In the genomic region with DNA sequence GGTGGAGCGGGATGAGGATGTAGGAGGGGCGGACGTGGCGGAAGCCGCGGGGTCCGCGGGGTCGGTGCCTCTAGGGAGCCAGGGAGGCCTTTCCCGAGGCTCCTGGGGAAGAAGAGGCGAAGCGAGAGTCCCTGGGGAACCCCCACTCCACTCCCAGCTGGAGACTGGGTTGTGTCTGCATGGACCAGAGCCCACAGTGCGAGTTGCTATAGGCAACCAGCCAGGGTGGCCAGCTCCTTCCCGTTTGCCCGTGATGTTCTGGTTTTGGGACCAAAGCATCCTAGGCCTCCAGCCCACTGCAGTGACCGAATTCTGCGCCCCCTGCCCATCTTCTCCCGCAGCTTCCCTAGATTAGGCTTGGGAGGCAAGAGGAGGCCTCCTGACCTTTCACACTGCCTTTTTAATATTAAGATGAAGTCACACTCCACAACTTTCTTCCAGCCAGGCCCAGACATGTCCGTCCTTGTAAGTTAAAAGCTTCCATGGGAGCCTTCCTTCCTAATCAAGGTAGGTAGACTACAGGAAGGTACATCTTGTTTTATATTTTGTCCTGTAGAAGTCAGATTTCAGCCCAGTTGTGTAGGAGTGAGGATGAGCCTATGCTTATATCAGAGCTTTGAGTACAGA, we compare ENCODE assay signal across 8 cellular contexts. TPM values are rescaled to one million over a fixed set of nuclear protein-coding genes. Genes with fewer than 3 reads are reported as not detected.
DNase-seq lines count a peak whose midpoint lies in the region; ATAC-seq and TF ChIP-seq lines count a peak whose summit lies in the region.

No MANE protein-coding gene starts in this region.

- intact Hi-C loops in OCI-LY7 (cut with micrococcal nuclease; ENCODE audit: unreplicated experiment) (loop anchor here (2.0 kb wide), 2 partner anchors 44 to 68 kb away; no protein-coding TSS in a partner anchor), colonic mucosa (cut with DNase I) (no loop called here)

- H3K79me2 ChIP-seq in ACC112 (ENCODE audit: control insufficient read depth, insufficient read depth, low read length, unreplicated experiment): peaks cover 7% of the 10 kb centered on the region
- H3K79me2 ChIP-seq in OCI-LY7 (ENCODE audit: insufficient read depth, low read depth, low read length): peaks cover 86% of the 10 kb centered on the region

- ATAC-seq in HG03025 (IDR thresholded peaks at IDR 0.05; ENCODE audit: low FRiP score, unreplicated experiment): peak; percentile 25
- ATAC-seq in lung (ENCODE audit: insufficient read depth, low FRiP score): peak; percentile 53
- ATAC-seq in thoracic aorta (ENCODE audit: insufficient number of reproducible peaks, low FRiP score, low read depth): peak; percentile 64

- H3K4me1 ChIP-seq in ACC112 (ENCODE audit: control insufficient read depth, insufficient read depth, low read length, unreplicated experiment): peaks cover 7% of the 10 kb centered on the region
- peaks cover 86% of the 10 kb centered on the region for H3K4me1 ChIP-seq in OCI-LY7 (ENCODE audit: insufficient read depth, low read length, poor library complexity, severe bottlenecking)
- H3K4me1 ChIP-seq in colonic mucosa: no peaks in the 10 kb centered on the region
- peaks cover 2 to 9% of the 10 kb centered on the region in 2 donors for H3K4me1 ChIP-seq in lung (ENCODE audit: control insufficient read depth in 2 of 2, insufficient read depth in 2 of 2, low read length in 2 of 2)
- peaks cover 7 to 23% of the 10 kb centered on the region in 2 donors for H3K4me1 ChIP-seq in thoracic aorta (ENCODE audit: control insufficient read depth in 1 of 2, low read depth in 2 of 2)

- 2 to 3% methylated on average over 19 of the region's 19 CpGs for WGBS in lung, 2 donors

- TF ChIP-seq CTCF in GM12875 (IDR thresholded peaks at IDR 0.05; ENCODE audit: borderline replicate concordance, insufficient read depth, low read depth, low read length) (no peak), OCI-LY7 (conservative IDR thresholded peaks at IDR 0.05; ENCODE audit: low read length) (no peak), colonic mucosa (IDR thresholded peaks at IDR 0.05) (no peak), lung (IDR thresholded peaks at IDR 0.05; ENCODE audit: control extremely low read depth, extremely low read depth) (no peak), thoracic aorta (IDR thresholded peaks at IDR 0.05) (no peak)

- H3K36me3 ChIP-seq in ACC112 (ENCODE audit: insufficient read depth, low read length) (0 out of 2 replicates have a peak, but pooled peaks cover 10% of the 10 kb centered on the region), OCI-LY7 (ENCODE audit: insufficient read depth, low read length) (peaks cover 42% of the 10 kb centered on the region), colonic mucosa (no peaks in the 10 kb centered on the region), lung (ENCODE audit: control insufficient read depth in 2 of 2, insufficient read depth in 2 of 2, low read length in 2 of 2) (peaks cover 1 to 2% of the 10 kb centered on the region in 2 donors), thoracic aorta (peaks cover 13% of the 10 kb centered on the region)

- H3K9me2 ChIP-seq in OCI-LY7 (ENCODE audit: insufficient read depth, low read length): no peaks in the 10 kb centered on the region

- BruUV-seq in OCI-LY7 (replicated peaks; lab: Mats Ljungman, UMichigan): TSS peak; percentile 57

- POLR2A ChIA-PET in OCI-LY7 (lab: Charles Lee): interaction anchor here (0.7 to 7.3 kb wide), 22 partner anchors 8 to 263 kb away, joined by 3 to 69 read pairs (median 6); a partner anchor contains a TSS

- H3K9ac ChIP-seq in colonic mucosa (ENCODE audit: low read depth in 2 of 2, low read length in 2 of 2): peak overlapping the region; percentile 86 to 91

- no peaks in the 10 kb centered on the region for H3K27me3 ChIP-seq in ACC112 (ENCODE audit: insufficient read depth, low read length)
- no peaks in the 10 kb centered on the region for H3K27me3 ChIP-seq in colonic mucosa
- no peaks in the 10 kb centered on the region for H3K27me3 ChIP-seq in lung (ENCODE audit: control insufficient read depth, insufficient read depth)
- H3K27me3 ChIP-seq in thoracic aorta (replicated peaks; ENCODE audit: insufficient read depth): no peaks in the 10 kb centered on the region

- H2AFZ ChIP-seq in ACC112 (ENCODE audit: low read length, unreplicated experiment) (peak overlapping the region; percentile 75), OCI-LY7 (ENCODE audit: low read length) (no peak overlapping the region)

- H3K4me3 ChIP-seq in ACC112 (ENCODE audit: low read depth, low read length): peak overlapping the region; percentile 87
- peak overlapping the region; percentile 93 for H3K4me3 ChIP-seq in GM12875 (ENCODE audit: low read depth, low read length)
- peak overlapping the region; percentile 80 for H3K4me3 ChIP-seq in OCI-LY7 (ENCODE audit: low read depth, low read length, poor library complexity, severe bottlenecking)
- H3K4me3 ChIP-seq in colonic mucosa: peak overlapping the region; percentile 92
- H3K4me3 ChIP-seq in lung: peak overlapping the region; percentile 93
- peak overlapping the region; percentile 97 for H3K4me3 ChIP-seq in thoracic aorta

- H3K4me2 ChIP-seq in OCI-LY7 (ENCODE audit: low read length): peak overlapping the region; percentile 84

- CTCF ChIA-PET in OCI-LY7 (lab: Charles Lee; ENCODE audit: unreplicated experiment): interaction anchor here (1.1 to 2.0 kb wide), 5 partner anchors 10 to 150 kb away, joined by 3 to 9 read pairs (median 5); no protein-coding TSS in a partner anchor

- H3K27ac ChIP-seq in ACC112 (ENCODE audit: low read depth, low read length) (peak overlapping the region; percentile 61), OCI-LY7 (ENCODE audit: low read depth, low read length, poor library complexity, severe bottlenecking) (peak overlapping the region; percentile 90), colonic mucosa (peak overlapping the region; percentile 97), lung (ENCODE audit: low read depth in 1 of 2, low read length in 1 of 2) (peak overlapping the region; percentile 93 to 99), thoracic aorta (peak overlapping the region; percentile 93 to 98)

- no peaks in the 10 kb centered on the region for H4K20me1 ChIP-seq in OCI-LY7 (ENCODE audit: insufficient read depth, low read length)

- no peak for DNase-seq in OCI-LY7 (ENCODE audit: low spot score)
- DNase-seq in colonic mucosa: peak; percentile 67
- DNase-seq in lung (ENCODE audit: low spot score): no peak
- no peak for DNase-seq in thoracic aorta (ENCODE audit: low spot score)
- no peak for DNase-seq in NCI-H2081 treated with DMSO at 0.1 percent for 48 hours (lab: John Stamatoyannopoulos, UW)

- H3K9me3 ChIP-seq in OCI-LY7 (ENCODE audit: low read length) (no peaks in the 10 kb centered on the region; the same call in 1 of the 2 replicates), colonic mucosa (no peaks in the 10 kb centered on the region), lung (ENCODE audit: control insufficient read depth in 2 of 2, insufficient read depth in 1 of 2, low read length in 1 of 2) (no peaks in the 10 kb centered on the region), thoracic aorta (no peaks in the 10 kb centered on the region)

RNA-seq across cellular contexts. Expression of a gene that starts 0.5 kb away (rescaled TPM):
- total RNA-seq in OCI-LY7 (2014; rRNA removed; shearing (Covaris generic)): 105 and 117 TPM in 2 replicates
- total RNA-seq in OCI-LY7 (2022): 248 and 285 TPM in 2 replicates
- total RNA-seq in colonic mucosa: 10 to 100 TPM; 31.5 to 44.1 TPM
- total RNA-seq in lung: 10 to 100 TPM; 27.1 to 52.8 TPM
- 10 to 100 TPM; 37.0 to 55.2 TPM for polyA plus RNA-seq in lung
- total RNA-seq in thoracic aorta: 10 to 100 TPM; 28.7 to 42.6 TPM

RNA-seq across cellular contexts. Expression of a gene that starts 42.6 kb away (rescaled TPM):
- total RNA-seq in OCI-LY7 (2014; rRNA removed; shearing (Covaris generic)): 3.7 and 4.5 TPM in 2 replicates
- total RNA-seq in OCI-LY7 (2022) (15.4 and 18.9 TPM in 2 replicates), colonic mucosa (under 1 TPM; 0.15 to 0.19 TPM), lung (1 to 10 TPM; 2.3 to 7.2 TPM), thoracic aorta (1 to 10 TPM in 1 of 2 donors, under 1 TPM in 1; 0.41 to 1.2 TPM)
- polyA plus RNA-seq in lung: 10 to 100 TPM in 1 of 2 donors, 1 to 10 TPM in 1; 2.0 to 10.9 TPM

RNA-seq across cellular contexts. Expression of a gene that starts 43.0 kb away (rescaled TPM):
- 24.2 and 26.1 TPM in 2 replicates for total RNA-seq in OCI-LY7 (2014; rRNA removed; shearing (Covaris generic))
- 51.6 and 53.0 TPM in 2 replicates for total RNA-seq in OCI-LY7 (2022)
- under 1 TPM; 0.24 to 0.79 TPM for total RNA-seq in colonic mucosa
- 1 to 10 TPM; 2.2 to 9.3 TPM for total RNA-seq in lung
- 1 to 10 TPM; 1.5 to 6.4 TPM for polyA plus RNA-seq in lung
- total RNA-seq in thoracic aorta: 10 to 100 TPM in 1 of 2 donors, 1 to 10 TPM in 1; 5.4 to 16.9 TPM
